In the genomic region with DNA sequence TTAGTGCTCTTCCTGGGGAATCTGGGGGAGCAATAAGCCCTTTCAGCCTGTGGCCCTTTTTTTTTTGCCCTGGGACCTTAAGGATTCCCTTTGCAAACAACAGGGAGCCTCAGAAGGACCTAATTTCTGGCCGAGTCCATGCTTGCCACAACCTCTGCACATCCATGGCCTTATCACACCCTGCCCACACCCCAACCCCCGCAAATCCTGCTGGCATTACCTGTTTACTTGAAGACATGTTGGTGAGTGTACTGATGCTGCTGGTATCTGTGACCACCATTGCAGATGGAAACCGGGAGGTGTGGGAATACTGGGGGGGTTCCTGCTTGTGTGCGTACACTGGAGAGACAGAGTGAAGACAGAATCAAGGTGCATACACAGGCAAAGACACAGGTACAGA, we compare ENCODE assay signal across 1 cellular context.
TF ChIP-seq lines count a peak whose summit lies in the region.

No MANE protein-coding gene starts in this region.

TF ChIP-seq in IMR-90, 13 proteins besides CTCF, POLR2A, EP300 and RAD21:
- no peak for TF ChIP-seq MAFK (IDR thresholded peaks at IDR 0.05; ENCODE audit: low read depth, low read length)
- TF ChIP-seq SMC3 (IDR thresholded peaks at IDR 0.05; ENCODE audit: low read depth, low read length): no peak
- TF ChIP-seq CHD1 (IDR thresholded peaks at IDR 0.05; ENCODE audit: low read depth, low read length): no peak
- TF ChIP-seq MAZ (IDR thresholded peaks at IDR 0.05; ENCODE audit: borderline replicate concordance, low read depth, low read length): no peak
- no peak for TF ChIP-seq MXI1 (IDR thresholded peaks at IDR 0.05; ENCODE audit: borderline replicate concordance, low read depth, low read length)
- TF ChIP-seq, protein P1, sequence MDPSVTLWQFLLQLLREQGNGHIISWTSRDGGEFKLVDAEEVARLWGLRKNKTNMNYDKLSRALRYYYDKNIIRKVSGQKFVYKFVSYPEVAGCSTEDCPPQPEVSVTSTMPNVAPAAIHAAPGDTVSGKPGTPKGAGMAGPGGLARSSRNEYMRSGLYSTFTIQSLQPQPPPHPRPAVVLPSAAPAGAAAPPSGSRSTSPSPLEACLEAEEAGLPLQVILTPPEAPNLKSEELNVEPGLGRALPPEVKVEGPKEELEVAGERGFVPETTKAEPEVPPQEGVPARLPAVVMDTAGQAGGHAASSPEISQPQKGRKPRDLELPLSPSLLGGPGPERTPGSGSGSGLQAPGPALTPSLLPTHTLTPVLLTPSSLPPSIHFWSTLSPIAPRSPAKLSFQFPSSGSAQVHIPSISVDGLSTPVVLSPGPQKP (IDR thresholded peaks at IDR 0.05; ENCODE audit: borderline replicate concordance, low read depth, low read length): no peak
- TF ChIP-seq, protein P2, sequence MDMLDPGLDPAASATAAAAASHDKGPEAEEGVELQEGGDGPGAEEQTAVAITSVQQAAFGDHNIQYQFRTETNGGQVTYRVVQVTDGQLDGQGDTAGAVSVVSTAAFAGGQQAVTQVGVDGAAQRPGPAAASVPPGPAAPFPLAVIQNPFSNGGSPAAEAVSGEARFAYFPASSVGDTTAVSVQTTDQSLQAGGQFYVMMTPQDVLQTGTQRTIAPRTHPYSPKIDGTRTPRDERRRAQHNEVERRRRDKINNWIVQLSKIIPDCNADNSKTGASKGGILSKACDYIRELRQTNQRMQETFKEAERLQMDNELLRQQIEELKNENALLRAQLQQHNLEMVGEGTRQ (IDR thresholded peaks at IDR 0.05; ENCODE audit: low read depth, low read length): no peak
- no peak for TF ChIP-seq FOS (IDR thresholded peaks at IDR 0.05; ENCODE audit: low read depth, low read length)
- TF ChIP-seq RFX5 (IDR thresholded peaks at IDR 0.05; ENCODE audit: low read depth, low read length): no peak
- TF ChIP-seq CEBPB (IDR thresholded peaks at IDR 0.05; ENCODE audit: low read depth, low read length): no peak
